In the genomic region with DNA sequence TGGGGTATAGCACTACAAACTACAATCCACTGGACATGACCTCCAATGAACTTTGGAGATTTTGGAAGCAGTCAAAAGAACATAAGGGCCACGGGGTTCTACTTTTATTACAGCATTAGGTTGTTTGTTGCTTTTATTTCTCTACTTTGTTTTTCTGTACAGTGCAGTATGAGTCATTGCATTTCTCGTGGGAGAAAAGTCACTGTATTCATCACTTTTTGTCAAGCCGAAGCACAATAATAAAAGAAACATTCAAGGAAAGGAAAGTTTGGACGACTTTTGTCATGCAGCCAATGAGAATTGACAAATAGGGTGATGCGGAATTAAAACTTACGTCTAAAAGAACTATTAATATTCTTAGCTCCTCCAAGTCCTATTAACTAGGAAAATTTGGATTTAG, we compare ENCODE assay signal across 24 cellular contexts.
DNase-seq lines count a peak whose midpoint lies in the region; ATAC-seq, FAIRE-seq and TF ChIP-seq lines count a peak whose summit lies in the region.
"Had no signal": no experiment of that assay in that cellular context is flagged by ENCODE, and none has a peak within 500 bp of the region (broad histone marks: within the 10 kb centered on the region; RNA-seq: fewer than 3 reads in every experiment).

No MANE protein-coding gene starts in this region.

- H3K9me2 ChIP-seq in MM.1S (replicated peaks; ENCODE audit: insufficient read depth, low read length), result no peaks in the 10 kb centered on the region

- H2AFZ ChIP-seq in astrocyte (ENCODE audit: low read depth, low read length) (no peak overlapping the region), osteoblast (ENCODE audit: low read length) (no peak overlapping the region), MM.1S (ENCODE audit: low read length) (no peak overlapping the region)
- H2AFZ ChIP-seq: GM23338 had no signal

- no peak for ATAC-seq in activated CD8-positive, alpha-beta T cell treated with anti-CD3 and anti-CD28 coated beads, Interleukin-2, amount 10 ng/mL, durations not matched to agents 7 days and 5 days
- ATAC-seq: CD8-positive, alpha-beta T cell; GM12878; GM23338 had no signal

- no peak for FAIRE-seq in astrocyte (lab: Jason Lieb, UNC)
- FAIRE-seq: A204.1, D721Med, GM12878, H54 had no signal

- POLR2A ChIA-PET in activated CD8-positive, alpha-beta T cell treated with anti-CD3 and anti-CD28 coated beads, Interleukin-2, amount 10 ng/mL, durations not matched to agents 7 days and 5 days (lab: Charles Lee), result no interaction called here

- CTCF ChIA-PET in activated CD8-positive, alpha-beta T cell treated with anti-CD3 and anti-CD28 coated beads, Interleukin-2, amount 10 ng/mL, durations not matched to agents 7 days and 5 days (lab: Charles Lee), result no interaction called here

- no peaks in the 10 kb centered on the region for H4K20me1 ChIP-seq in astrocyte (ENCODE audit: insufficient read depth, low read length)
- H4K20me1 ChIP-seq in osteoblast (ENCODE audit: insufficient read depth, low read length), result no peaks in the 10 kb centered on the region
- no peaks in the 10 kb centered on the region for H4K20me1 ChIP-seq in MM.1S (ENCODE audit: insufficient read depth, low read length)
- H4K20me1 ChIP-seq: BLaER1 had no signal

- no peaks in the 10 kb centered on the region for H3K36me3 Mint-ChIP-seq in astrocyte (ENCODE audit: low read depth, unreplicated experiment)
- no peaks in the 10 kb centered on the region for H3K36me3 Mint-ChIP-seq in activated CD8-positive, alpha-beta T cell treated with anti-CD3 and anti-CD28 coated beads, Interleukin-2, amount 10 ng/mL, durations not matched to agents 7 days and 5 days (ENCODE audit: low read depth)
- H3K36me3 Mint-ChIP-seq: CD4-positive, CD25-positive, alpha-beta regulatory T cell; CD8-positive, alpha-beta T cell had no signal

- in situ Hi-C loops in astrocyte of the spinal cord (cut with HindIII; ENCODE audit: low sequenced_read_pairs), result no loop called here

- H3K9ac ChIP-seq in astrocyte (ENCODE audit: low read length), result no peak overlapping the region
- H3K9ac ChIP-seq in MM.1S (ENCODE audit: low read length), result no peak overlapping the region
- H3K9ac ChIP-seq: BLaER1 had no signal

- no peaks in the 10 kb centered on the region for H3K27me3 Mint-ChIP-seq in astrocyte (ENCODE audit: low read depth, unreplicated experiment)
- peaks cover 5% of the 10 kb centered on the region for H3K27me3 Mint-ChIP-seq in activated CD8-positive, alpha-beta T cell treated with anti-CD3 and anti-CD28 coated beads, Interleukin-2, amount 10 ng/mL, durations not matched to agents 7 days and 5 days (ENCODE audit: low read depth)
- H3K27me3 Mint-ChIP-seq: B cell; CD4-positive, CD25-positive, alpha-beta regulatory T cell had no signal

- H3K4me3 Mint-ChIP-seq in astrocyte (ENCODE audit: unreplicated experiment), result no peak overlapping the region
- no peak overlapping the region for H3K4me3 Mint-ChIP-seq in activated CD8-positive, alpha-beta T cell treated with anti-CD3 and anti-CD28 coated beads, Interleukin-2, amount 10 ng/mL, durations not matched to agents 7 days and 5 days
- H3K4me3 Mint-ChIP-seq: B cell; CD4-positive, CD25-positive, alpha-beta regulatory T cell; CD8-positive, alpha-beta T cell; GM23338; HFFc6 had no signal

- 50 to 64% (median 57%) methylated on average over 6 of the region's 6 CpGs for WGBS in adrenal gland, 4 donors

- no peaks in the 10 kb centered on the region for H3F3A ChIP-seq in MM.1S (ENCODE audit: insufficient read depth, low read length)

- H3K4me1 Mint-ChIP-seq in astrocyte (ENCODE audit: low read depth, unreplicated experiment), result peaks cover 4% of the 10 kb centered on the region
- no peaks in the 10 kb centered on the region for H3K4me1 Mint-ChIP-seq in activated CD8-positive, alpha-beta T cell treated with anti-CD3 and anti-CD28 coated beads, Interleukin-2, amount 10 ng/mL, durations not matched to agents 7 days and 5 days (ENCODE audit: low read depth)
- H3K4me1 Mint-ChIP-seq: B cell; CD4-positive, CD25-positive, alpha-beta regulatory T cell had no signal

- H3K4me2 ChIP-seq in astrocyte (ENCODE audit: low read length), result no peak overlapping the region
- H3K4me2 ChIP-seq in osteoblast (ENCODE audit: insufficient read depth, low read length), result no peak overlapping the region
- no peak overlapping the region for H3K4me2 ChIP-seq in MM.1S (ENCODE audit: low read depth, low read length)
- H3K4me2 ChIP-seq: BLaER1, GM23338 had no signal

- H3K79me2 ChIP-seq in astrocyte (ENCODE audit: insufficient read depth, low read length) (no peaks in the 10 kb centered on the region), osteoblast (ENCODE audit: insufficient read depth, low read length) (no peaks in the 10 kb centered on the region), MM.1S (ENCODE audit: low read length) (no peaks in the 10 kb centered on the region)

- peak; percentile 23 for DNase-seq in H4 (ENCODE audit: low spot score)
- peak; percentile 27 for DNase-seq in astrocyte (ENCODE audit: low read depth)
- peak; percentile 6 for DNase-seq in astrocyte of the spinal cord (ENCODE audit: low read depth, low spot score)
- peak; percentile 43 for DNase-seq in osteoblast (ENCODE audit: insufficient read length, low spot score, missing footprints)
- no peak for DNase-seq in adrenal gland
- DNase-seq in MM.1S, result no peak
- no peak for DNase-seq in 8988T
- no peak for DNase-seq in activated CD8-positive, alpha-beta T cell treated with anti-CD3 and anti-CD28 coated beads, Interleukin-2, amount 10 ng/mL, durations not matched to agents 7 days and 5 days
- DNase-seq: CD4-positive, CD25-positive, alpha-beta regulatory T cell; CD8-positive, alpha-beta T cell; DMS 273 treated with DMSO at 0.1 percent for 48 hours; DMS79; EL; GDM1; HFFc6 had no signal

- H3K9me3 Mint-ChIP-seq in astrocyte (ENCODE audit: unreplicated experiment), result no peaks in the 10 kb centered on the region
- H3K9me3 Mint-ChIP-seq in activated CD8-positive, alpha-beta T cell treated with anti-CD3 and anti-CD28 coated beads, Interleukin-2, amount 10 ng/mL, durations not matched to agents 7 days and 5 days (ENCODE audit: insufficient read depth), result no peaks in the 10 kb centered on the region
- H3K9me3 Mint-ChIP-seq: CD8-positive, alpha-beta T cell; GM23338 had no signal

- H3K27me3 ChIP-seq in astrocyte (ENCODE audit: insufficient read depth, low read length), result no peaks in the 10 kb centered on the region
- H3K27me3 ChIP-seq in osteoblast (ENCODE audit: insufficient read depth, low read length), result peaks cover 2% of the 10 kb centered on the region
- H3K27me3 ChIP-seq in adrenal gland, result no peaks in the 10 kb centered on the region
- no peaks in the 10 kb centered on the region for H3K27me3 ChIP-seq in MM.1S (replicated peaks; ENCODE audit: insufficient read depth, low read length)
- H3K27me3 ChIP-seq: BLaER1 had no signal

- H3K4me1 ChIP-seq in astrocyte (ENCODE audit: insufficient read depth, low read length), result peaks cover 11% of the 10 kb centered on the region
- H3K4me1 ChIP-seq in osteoblast (ENCODE audit: insufficient read depth, low read length), result peaks cover 20% of the 10 kb centered on the region
- H3K4me1 ChIP-seq in adrenal gland (replicated peaks in 1 of 2), result no peaks in the 10 kb centered on the region
- H3K4me1 ChIP-seq in MM.1S (ENCODE audit: low read length), result peaks cover 6% of the 10 kb centered on the region
- H3K4me1 ChIP-seq: HAP-1 had no signal

- no peak for TF ChIP-seq POLR2A in adrenal gland (IDR thresholded peaks at IDR 0.05)

- no peaks in the 10 kb centered on the region for H3K9me3 ChIP-seq in astrocyte (ENCODE audit: insufficient read depth, low read depth, low read length)
- no peaks in the 10 kb centered on the region for H3K9me3 ChIP-seq in osteoblast (ENCODE audit: low read depth, low read length)
- H3K9me3 ChIP-seq in adrenal gland (replicated peaks in 1 of 3), result no peaks in the 10 kb centered on the region
- H3K9me3 ChIP-seq in MM.1S (replicated peaks; ENCODE audit: insufficient read depth, low read length), result no peaks in the 10 kb centered on the region
- H3K9me3 ChIP-seq: BLaER1, HAP-1 had no signal

- intact Hi-C loops in adrenal gland (cut with DNase I), result no loop called here

- H3K27ac ChIP-seq in astrocyte (ENCODE audit: low read depth, low read length), result no peak overlapping the region
- H3K27ac ChIP-seq in osteoblast (ENCODE audit: low read depth, low read length), result no peak overlapping the region
- no peak overlapping the region for H3K27ac ChIP-seq in adrenal gland
- no peak overlapping the region for H3K27ac ChIP-seq in MM.1S (ENCODE audit: low read length)
- H3K27ac ChIP-seq: BLaER1, C4-2B had no signal

- H3K36me3 ChIP-seq in astrocyte (ENCODE audit: insufficient read depth, low read length) (no peaks in the 10 kb centered on the region), osteoblast (ENCODE audit: insufficient read depth, low read length) (no peaks in the 10 kb centered on the region), adrenal gland (replicated peaks in 1 of 2) (no peaks in the 10 kb centered on the region), MM.1S (replicated peaks; ENCODE audit: insufficient read depth, low read length) (no peaks in the 10 kb centered on the region)
- H3K36me3 ChIP-seq: BLaER1, HAP-1 had no signal

- TF ChIP-seq CTCF in astrocyte (IDR thresholded peaks at IDR 0.05; ENCODE audit: insufficient read depth, low read depth, low read length) (no peak), astrocyte of the spinal cord (IDR thresholded peaks at IDR 0.05; ENCODE audit: low read depth, low read length) (no peak), osteoblast (IDR thresholded peaks at IDR 0.05; ENCODE audit: extremely low read depth, low read depth, low read length) (no peak), adrenal gland (IDR thresholded peaks at IDR 0.05) (no peak), MM.1S (IDR thresholded peaks at IDR 0.05; ENCODE audit: low read length) (no peak)

- H3K4me3 ChIP-seq in astrocyte (ENCODE audit: insufficient read depth, low read depth, low read length), result no peak overlapping the region
- H3K4me3 ChIP-seq in astrocyte of the spinal cord (ENCODE audit: low read depth, low read length), result no peak overlapping the region
- H3K4me3 ChIP-seq in osteoblast (ENCODE audit: insufficient read depth, low read length), result no peak overlapping the region
- no peak overlapping the region for H3K4me3 ChIP-seq in adrenal gland
- H3K4me3 ChIP-seq in MM.1S (ENCODE audit: low read length), result no peak overlapping the region
- H3K4me3 ChIP-seq: BLaER1, GM12878, GM23338, HAP-1 had no signal

- H3K27ac Mint-ChIP-seq in astrocyte (ENCODE audit: unreplicated experiment), result no peak overlapping the region
- H3K27ac Mint-ChIP-seq in activated CD8-positive, alpha-beta T cell treated with anti-CD3 and anti-CD28 coated beads, Interleukin-2, amount 10 ng/mL, durations not matched to agents 7 days and 5 days, result no peak overlapping the region
- H3K27ac Mint-ChIP-seq: B cell; CD4-positive, CD25-positive, alpha-beta regulatory T cell; CD8-positive, alpha-beta T cell; GM23338; HFFc6 had no signal

Comparison
In these comparisons a context has a peak if more than half of its experiments do, and no peak if none do; other contexts are left out.
1. DNase-seq: peak in H4 (single experiment), astrocyte (single experiment), astrocyte of the spinal cord (single experiment) and osteoblast (single experiment); none in adrenal gland (0 of 7), MM.1S (single experiment), 8988T (single experiment) and activated CD8-positive, alpha-beta T cell treated with anti-CD3 and anti-CD28 coated beads, Interleukin-2, amount 10 ng/mL, durations not matched to agents 7 days and 5 days (single experiment).